Comparison of ENCODE assay signal across 26 cellular contexts in the genomic region with DNA sequence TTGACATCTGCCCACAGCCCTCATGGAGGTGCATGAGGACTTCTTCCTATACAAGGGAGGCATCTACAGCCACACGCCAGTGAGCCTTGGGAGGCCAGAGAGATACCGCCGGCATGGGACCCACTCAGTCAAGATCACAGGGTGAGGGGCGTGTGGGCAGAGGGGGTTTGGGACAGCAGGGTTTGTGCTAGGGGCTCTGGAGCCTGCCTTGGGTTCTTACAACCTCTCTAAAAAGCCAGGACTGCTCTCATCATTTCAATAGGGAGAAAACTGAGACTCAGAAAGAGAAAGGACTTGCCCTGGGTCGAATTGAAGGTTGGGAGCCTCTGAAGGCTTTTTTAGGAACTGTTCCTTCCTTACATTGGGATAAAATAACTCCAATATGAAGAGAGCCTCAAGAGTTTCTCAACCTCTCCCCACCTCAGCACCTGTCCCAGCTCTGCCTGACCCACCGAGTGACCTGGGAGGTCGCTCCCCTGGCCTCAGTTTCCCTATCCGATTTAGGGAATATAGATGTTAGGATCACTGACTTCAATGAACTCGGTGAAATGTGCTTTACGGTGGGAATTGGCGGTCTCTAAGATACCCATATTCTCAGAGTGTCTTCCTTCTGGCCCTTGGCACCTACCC. TPM values are rescaled to one million over a fixed set of nuclear protein-coding genes. Genes with fewer than 3 reads are reported as not detected.
DNase-seq lines count a peak whose midpoint lies in the region; ATAC-seq, FAIRE-seq and TF ChIP-seq lines count a peak whose summit lies in the region.
"Had no signal": no experiment of that assay in that cellular context is flagged by ENCODE, and none has a peak within 500 bp of the region (broad histone marks: within the 10 kb centered on the region; RNA-seq: fewer than 3 reads in every experiment).

No MANE protein-coding gene starts in this region.

- no peak for TF ChIP-seq EP300 in transverse colon (IDR thresholded peaks at IDR 0.05; ENCODE audit: low read depth)

- BruUV-seq in MCF 10A (replicated peaks; lab: Mats Ljungman, UMichigan), result no TSS peak

- no peak overlapping the region for H3K23ac ChIP-seq in trophoblast cell (ENCODE audit: low read length)

- TF ChIP-seq POLR2A in transverse colon (IDR thresholded peaks at IDR 0.05), result no peak

- no peak overlapping the region for H4K12ac ChIP-seq in trophoblast cell (ENCODE audit: low read depth, low read length)

- no peak for FAIRE-seq in small intestine (lab: Jason Lieb, UNC)
- FAIRE-seq: GM12891, islet of Langerhans had no signal

- H3K4ac ChIP-seq in trophoblast cell (ENCODE audit: low read depth, low read length), result no peak overlapping the region

- no peak for DNase-seq in RWPE1 (ENCODE audit: low spot score)
- peak; percentile 43 for DNase-seq in endodermal cell
- no peak for DNase-seq in trophoblast cell
- no peak for DNase-seq in transverse colon
- DNase-seq in small intestine, result no peak
- DNase-seq in MCF 10A (ENCODE audit: unreplicated experiment), result no peak
- DNase-seq: activated CD4-positive, alpha-beta T cell treated with anti-CD3 and anti-CD28 coated beads, Interleukin-2, amount 50 U/mL, for 1 hour; activated effector memory CD4-positive, alpha-beta T cell treated with anti-CD3 and anti-CD28 coated beads, Interleukin-2, amount 50 U/mL, for 16 hours; DMS79; foreskin fibroblast; hypothalamus; mesendoderm; MV-4-11; NCI-H187; NCI-H345; stimulated activated CD4-positive, alpha-beta T cell treated with anti-CD3 and anti-CD28 coated beads, Interleukin-4, amount 100 ng/mL, for 24 hours had no signal

- H4K91ac ChIP-seq in trophoblast cell (ENCODE audit: low read depth, low read length), result no peak overlapping the region

- H4K8ac ChIP-seq in trophoblast cell (ENCODE audit: low read depth, low read length), result no peak overlapping the region

- no peak overlapping the region for H3K4me2 ChIP-seq in trophoblast cell (ENCODE audit: low read length)
- H3K4me2 ChIP-seq: KMS-11, smooth muscle cell had no signal

- no peak overlapping the region for H3K27ac Mint-ChIP-seq in endodermal cell
- no peak overlapping the region for H3K27ac Mint-ChIP-seq in MCF 10A (ENCODE audit: low read depth, unreplicated experiment)
- H3K27ac Mint-ChIP-seq: CD8-positive, alpha-beta T cell had no signal

- no peak overlapping the region for H3K18ac ChIP-seq in trophoblast cell (ENCODE audit: low read length)

- H3K4me3 Mint-ChIP-seq in endodermal cell (no peak overlapping the region), MCF 10A (ENCODE audit: unreplicated experiment) (no peak overlapping the region)
- H3K4me3 Mint-ChIP-seq: CD8-positive, alpha-beta T cell; nephron had no signal

- no peak overlapping the region for H2BK5ac ChIP-seq in trophoblast cell (ENCODE audit: low read depth, low read length, poor library complexity)

- 93 to 100% methylated on average over 6 to 11 of the region's 11 CpGs for whole genome bisulfite sequencing in endodermal cell (ENCODE audit: insufficient coverage in 1 of 2, insufficient read length in 1 of 2), 2 experiments
- no CpG with 5 or more reads among the region's 11 CpGs for WGBS in trophoblast cell (ENCODE audit: extremely low coverage, insufficient coverage, insufficient read length)
- WGBS in transverse colon (ENCODE audit: low coverage in 1 of 2), 2 donors, result 85% methylated on average over 10 of the region's 11 CpGs; no CpG with 5 or more reads in 1 of the 2 donors
- 83 to 85% (median 83%) methylated on average over 11 of the region's 11 CpGs for WGBS in small intestine, 3 donors

- H3K4me1 ChIP-seq in endodermal cell (ENCODE audit: control insufficient read depth, insufficient read depth, low read length), result peaks cover under 1% of the 10 kb centered on the region
- H3K4me1 ChIP-seq in trophoblast cell (ENCODE audit: control insufficient read depth in 1 of 2, insufficient read depth in 2 of 2, low read length in 2 of 2), result peaks cover 30 to 45% of the 10 kb centered on the region in 2 experiments
- peaks cover 43 to 76% (median 70%) of the 10 kb centered on the region in 4 donors for H3K4me1 ChIP-seq in transverse colon
- peaks cover 0 to 5% of the 10 kb centered on the region in 2 donors for H3K4me1 ChIP-seq in small intestine (ENCODE audit: control insufficient read depth in 2 of 2, insufficient read depth in 1 of 2, low read depth in 1 of 2, low read length in 1 of 2)
- H3K4me1 ChIP-seq: HAP-1 had no signal

- no peak for ATAC-seq in HG03045 (IDR thresholded peaks at IDR 0.05; ENCODE audit: unreplicated experiment)
- ATAC-seq: CD8-positive, alpha-beta T cell had no signal

- POLR2A ChIA-PET in RWPE1 (lab: Yijun Ruan, JAX; ENCODE audit: low non-redundant PET), result no interaction called here
- POLR2A ChIA-PET in MCF 10A (lab: Yijun Ruan, JAX), result interaction anchor here (0.6 to 2.7 kb wide), 2 partner anchors 11 to 211 kb away, joined by 4 to 16 read pairs; no protein-coding TSS in a partner anchor

- no peak overlapping the region for H2BK12ac ChIP-seq in trophoblast cell (ENCODE audit: low read length)

- H3K9me3 ChIP-seq in endodermal cell (ENCODE audit: control insufficient read depth, low read length) (no peaks in the 10 kb centered on the region), trophoblast cell (ENCODE audit: insufficient read depth, low read depth, low read length) (peaks cover 2% of the 10 kb centered on the region), transverse colon (no peaks in the 10 kb centered on the region), small intestine (ENCODE audit: control insufficient read depth, low read depth) (no peaks in the 10 kb centered on the region)
- H3K9me3 ChIP-seq: HAP-1 had no signal

- H3K36me3 Mint-ChIP-seq in endodermal cell (ENCODE audit: low read depth) (no peaks in the 10 kb centered on the region), MCF 10A (ENCODE audit: insufficient read depth, unreplicated experiment) (peaks cover 11% of the 10 kb centered on the region)
- H3K36me3 Mint-ChIP-seq: CD8-positive, alpha-beta T cell had no signal

- no peak overlapping the region for H2BK120ac ChIP-seq in trophoblast cell (ENCODE audit: insufficient read depth, low read length, poor library complexity)

- TF ChIP-seq CTCF in RWPE1 (conservative IDR thresholded peaks at IDR 0.05; ENCODE audit: low read depth) (no peak), endodermal cell (conservative IDR thresholded peaks at IDR 0.05) (no peak), transverse colon (IDR thresholded peaks at IDR 0.05) (no peak), MCF 10A (IDR thresholded peaks at IDR 0.05; ENCODE audit: unreplicated experiment) (no peak)

- CTCF ChIA-PET in RWPE1 (lab: Yijun Ruan, JAX), result no interaction called here
- CTCF ChIA-PET in MCF 10A (lab: Yijun Ruan, JAX), result interaction anchor here (0.7 kb wide), 1 partner anchor 80 kb away, joined by 3 read pairs; no protein-coding TSS in a partner anchor

- H3K4me3 ChIP-seq in endodermal cell (ENCODE audit: low read length) (no peak overlapping the region), trophoblast cell (ENCODE audit: low read depth, low read length) (no peak overlapping the region), transverse colon (no peak overlapping the region), small intestine (ENCODE audit: low read depth in 1 of 2, low read length in 2 of 2) (no peak overlapping the region)
- H3K4me3 ChIP-seq: HAP-1, smooth muscle cell had no signal

- peaks cover 9% of the 10 kb centered on the region for H3K4me1 Mint-ChIP-seq in endodermal cell
- peaks cover 18% of the 10 kb centered on the region for H3K4me1 Mint-ChIP-seq in MCF 10A (ENCODE audit: insufficient read depth, unreplicated experiment)

- H3K27ac ChIP-seq in RWPE1 (peak overlapping the region; percentile 46), endodermal cell (ENCODE audit: low read depth, low read length) (no peak overlapping the region), trophoblast cell (ENCODE audit: low read depth, low read length) (peak overlapping the region; percentile 3), transverse colon (peak overlapping the region; percentile 89 to 93 (median 92)), small intestine (ENCODE audit: low read depth in 1 of 2, low read length in 1 of 2) (no peak overlapping the region)
- H3K27ac ChIP-seq: KMS-11 had no signal

- H3K27me3 Mint-ChIP-seq in endodermal cell (ENCODE audit: insufficient read depth), result peaks cover 19% of the 10 kb centered on the region
- H3K27me3 Mint-ChIP-seq in MCF 10A (ENCODE audit: insufficient read depth, unreplicated experiment), result no peaks in the 10 kb centered on the region

- H3K27me3 ChIP-seq in endodermal cell (ENCODE audit: control insufficient read depth, insufficient read depth, low read length, poor library complexity, severe bottlenecking) (peaks cover 16% of the 10 kb centered on the region), trophoblast cell (ENCODE audit: insufficient read depth, low read length) (no peaks in the 10 kb centered on the region), transverse colon (no peaks in the 10 kb centered on the region), small intestine (ENCODE audit: control insufficient read depth in 2 of 2, insufficient read depth in 2 of 2, low read length in 2 of 2) (no peaks in the 10 kb centered on the region)

- peaks cover 37% of the 10 kb centered on the region for H3K79me1 ChIP-seq in trophoblast cell (ENCODE audit: low read length)

- H3K79me2 ChIP-seq in trophoblast cell (ENCODE audit: control insufficient read depth, insufficient read depth, low read length, poor library complexity), result peaks cover 10% of the 10 kb centered on the region

- intact Hi-C loops in transverse colon (cut with DNase I; ENCODE audit: low total_unique reads), result no loop called here
- intact Hi-C loops in MCF 10A (cut with micrococcal nuclease), result no loop called here

- H3K9me3 Mint-ChIP-seq in endodermal cell (no peaks in the 10 kb centered on the region), MCF 10A (ENCODE audit: unreplicated experiment) (no peaks in the 10 kb centered on the region)
- H3K9me3 Mint-ChIP-seq: CD8-positive, alpha-beta T cell; nephron had no signal

- no peak overlapping the region for H2AFZ ChIP-seq in trophoblast cell (ENCODE audit: insufficient read depth, low read length, poor library complexity)

- H3K9ac ChIP-seq in endodermal cell (ENCODE audit: extremely low read depth, low read length, poor library complexity, severe bottlenecking), result no peak overlapping the region
- H3K9ac ChIP-seq in trophoblast cell (ENCODE audit: low read length), result no peak overlapping the region
- H3K9ac ChIP-seq: KMS-11 had no signal

- H3K36me3 ChIP-seq in endodermal cell (ENCODE audit: control insufficient read depth, insufficient read depth, low read length), result no peaks in the 10 kb centered on the region
- H3K36me3 ChIP-seq in trophoblast cell (ENCODE audit: control insufficient read depth in 1 of 2, insufficient read depth in 2 of 2, low read length in 2 of 2), result peaks cover 62 to 70% of the 10 kb centered on the region in 2 experiments
- H3K36me3 ChIP-seq in transverse colon, result no peaks in the 10 kb centered on the region
- no peaks in the 10 kb centered on the region for H3K36me3 ChIP-seq in small intestine (ENCODE audit: control insufficient read depth in 2 of 2, insufficient read depth in 2 of 2, low read length in 2 of 2)
- H3K36me3 ChIP-seq: HAP-1 had no signal

- no peak overlapping the region for H3K14ac ChIP-seq in trophoblast cell (ENCODE audit: low read length)

- H2AK5ac ChIP-seq in trophoblast cell (ENCODE audit: low read length), result no peak overlapping the region

- in situ Hi-C loops in transverse colon (cut with MboI; ENCODE audit: low pct_ligation_motif_present in 1 of 4, low pct_unique_long_range_greater_than_20kb in 1 of 4, low sequenced_read_pairs in 3 of 4), result no loop called here

RNA-seq across cellular contexts. Expression of a gene that starts 9.5 kb away (rescaled TPM):
- total RNA-seq in endodermal cell (1 to 10 TPM; 3.0 to 3.4 TPM), transverse colon (100 to 1,000 TPM; 229 to 300 (median 272) TPM), MCF 10A (2022) (2.7 and 2.9 TPM in 2 replicates)
- 1.0 TPM for polyA plus RNA-seq in endodermal cell (2013, experiment 1 of 2)
- 0.70 TPM for polyA plus RNA-seq in endodermal cell (2013, experiment 2 of 2)
- 434 and 470 TPM in 2 replicates for polyA plus RNA-seq in trophoblast cell (2013)
- 10 to 100 TPM; 34.9 to 92.3 (median 44.5) TPM for polyA plus RNA-seq in small intestine
- total RNA-seq: CD8-positive, alpha-beta T cell; T-helper 1 cell treated with Interleukin-12 subunit alpha and Interleukin-12 subunit beta and Interleukin-4 antibody, amounts not matched to agents 30 ng/mL and 1 ng/mL, for 36 hours had no signal

RNA-seq across cellular contexts. Expression of a gene that starts 31.6 kb away (rescaled TPM):
- total RNA-seq in endodermal cell (not detected), transverse colon (under 1 TPM in 1 of 4 donors, not detected in 3; 0.48 TPM), MCF 10A (2022) (not detected in 2 replicates)
- 0.28 TPM for polyA plus RNA-seq in endodermal cell (2013, experiment 1 of 2)
- polyA plus RNA-seq in endodermal cell (2013, experiment 2 of 2), result not detected
- 1.4 and 1.5 TPM in 2 replicates for polyA plus RNA-seq in trophoblast cell (2013)
- under 1 TPM in 1 of 3 donors, not detected in 2; 0.06 TPM for polyA plus RNA-seq in small intestine
- total RNA-seq: CD8-positive, alpha-beta T cell; HT-29; T-helper 1 cell treated with Interleukin-12 subunit alpha and Interleukin-12 subunit beta and Interleukin-4 antibody, amounts not matched to agents 30 ng/mL and 1 ng/mL, for 36 hours had no signal
- polyA plus RNA-seq: smooth muscle cell had no signal

RNA-seq across cellular contexts. Expression of a gene that starts 58.8 kb away (rescaled TPM):
- 10 to 100 TPM; 51.4 to 59.1 TPM for total RNA-seq in endodermal cell
- 60.4 TPM for polyA plus RNA-seq in endodermal cell (2013, experiment 1 of 2)
- 61.7 TPM for polyA plus RNA-seq in endodermal cell (2013, experiment 2 of 2)
- polyA plus RNA-seq in trophoblast cell (2013), result 66.7 and 70.3 TPM in 2 replicates
- total RNA-seq in transverse colon, result 10 to 100 TPM; 12.3 to 61.7 (median 49.9) TPM
- 10 to 100 TPM; 55.5 to 72.2 (median 58.9) TPM for polyA plus RNA-seq in small intestine
- 56.7 and 61.1 TPM in 2 replicates for total RNA-seq in MCF 10A (2022)

Comparison
In these comparisons a context has a peak if more than half of its experiments do, and no peak if none do; other contexts are left out.
1. H3K27ac ChIP-seq: peak in RWPE1 (single experiment), trophoblast cell (single experiment) and transverse colon (4 of 4); none in endodermal cell (single experiment) and small intestine (0 of 2).
2. RNA of a gene that starts 9.5 kb away (total RNA-seq): 229 to 300 TPM in transverse colon; 3.0 to 3.4 TPM in endodermal cell and 2.7 to 2.9 TPM in MCF 10A; every median in the first group is over 10 times any median in the second.